Comparison of ENCODE assay signal across 1 cellular context in the genomic region with DNA sequence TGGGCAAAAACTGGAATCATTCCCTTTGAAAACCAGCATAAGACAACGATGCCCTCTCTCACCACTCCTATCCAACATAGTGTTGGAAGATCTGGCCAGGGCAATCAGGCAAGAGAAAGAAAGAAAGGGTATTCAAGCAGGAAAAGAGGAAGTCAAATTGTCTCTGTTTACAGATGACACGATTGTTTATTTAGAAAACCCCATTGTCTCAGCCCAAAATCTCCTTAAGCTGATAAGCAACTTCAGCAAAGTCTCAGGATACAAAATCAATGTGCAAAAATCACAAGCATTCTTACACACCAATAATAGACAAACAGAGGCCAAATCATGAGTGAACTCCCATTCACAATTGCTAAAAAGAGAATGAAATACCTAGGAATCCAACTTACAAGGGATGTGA. TPM values are rescaled to one million over a fixed set of nuclear protein-coding genes. Genes with fewer than 3 reads are reported as not detected.
"Had no signal": no experiment of that assay in that cellular context is flagged by ENCODE, and none has a peak within 500 bp of the region (broad histone marks: within the 10 kb centered on the region; RNA-seq: fewer than 3 reads in every experiment).

No MANE protein-coding gene starts in this region.

RNA-seq across cellular contexts. Expression of a gene that starts 15.5 kb away (rescaled TPM):
- polyA plus RNA-seq: HepG2 had no signal
